In the genomic region with DNA sequence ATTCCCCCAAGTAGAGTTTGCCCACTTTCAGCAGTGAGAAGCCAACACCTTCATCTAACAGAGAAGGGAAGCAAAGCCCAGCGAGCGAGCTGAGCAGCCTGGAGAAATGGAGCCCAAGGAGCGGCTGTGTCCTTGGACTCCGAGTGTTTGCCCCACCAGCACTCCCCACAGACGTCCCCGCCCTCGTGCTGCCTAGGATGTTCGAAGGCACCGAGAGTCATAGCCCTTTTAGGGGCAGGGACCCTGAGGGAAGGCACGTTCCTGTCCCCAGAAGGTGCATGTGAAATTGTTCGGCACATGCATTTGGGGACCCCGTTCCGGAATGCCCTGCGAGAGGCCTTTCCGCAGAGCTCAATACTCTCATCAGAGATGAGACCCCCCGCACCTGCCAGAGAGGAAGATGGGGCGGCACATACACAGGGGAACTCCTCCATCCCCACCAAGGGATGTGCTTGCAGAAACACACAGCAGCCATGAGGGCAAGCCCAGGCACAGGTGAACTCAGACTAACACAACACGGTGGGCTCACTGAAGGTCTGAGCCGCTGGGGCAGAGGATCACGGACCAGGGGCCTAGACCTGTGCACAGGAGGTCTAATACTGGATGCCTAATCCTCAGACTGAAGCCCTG, we compare ENCODE assay signal across 23 cellular contexts.
"Had no signal": no experiment of that assay in that cellular context is flagged by ENCODE, and none has a peak within 500 bp of the region (broad histone marks: within the 10 kb centered on the region; RNA-seq: fewer than 3 reads in every experiment).

No MANE protein-coding gene starts in this region.

- H3K27me3 ChIP-seq: brain microvascular endothelial cell had no signal

- H3K9me3 Mint-ChIP-seq: activated CD4-positive, alpha-beta memory T cell treated with anti-CD3 and anti-CD28 coated beads, Interleukin-2, amount 10 ng/mL, durations not matched to agents 7 days and 5 days; activated CD4-positive, alpha-beta T cell treated with anti-CD3 and anti-CD28 coated beads, Interleukin-2, amount 10 ng/mL, durations not matched to agents 7 days and 5 days; activated naive CD4-positive, alpha-beta T cell treated with anti-CD3 and anti-CD28 coated beads, Interleukin-2, amount 10 ng/mL, durations not matched to agents 7 days and 5 days; activated naive CD4-positive, alpha-beta T cell treated with anti-CD3 and anti-CD28 coated beads, Interleukin-2, amount 50 U/mL, for 72 hours; activated naive CD8-positive, alpha-beta T cell treated with anti-CD3 and anti-CD28 coated beads, Interleukin-2, amount 10 ng/mL, durations not matched to agents 7 days and 5 days; activated T-cell treated with anti-CD3 and anti-CD28 coated beads, Interleukin-2, amount 50 U/mL, for 24 hours; activated T-cell treated with anti-CD3 and anti-CD28 coated beads, Interleukin-2, amount 50 U/mL, for 72 hours; WTC11 had no signal

- H3K27ac Mint-ChIP-seq: activated CD4-positive, alpha-beta memory T cell treated with anti-CD3 and anti-CD28 coated beads, Interleukin-2, amount 10 ng/mL, durations not matched to agents 7 days and 5 days; activated CD4-positive, alpha-beta T cell treated with anti-CD3 and anti-CD28 coated beads, Interleukin-2, amount 10 ng/mL, durations not matched to agents 7 days and 5 days; activated naive CD4-positive, alpha-beta T cell treated with anti-CD3 and anti-CD28 coated beads, Interleukin-2, amount 10 ng/mL, durations not matched to agents 7 days and 5 days; activated naive CD4-positive, alpha-beta T cell treated with anti-CD3 and anti-CD28 coated beads, Interleukin-2, amount 50 U/mL, for 72 hours; activated naive CD8-positive, alpha-beta T cell treated with anti-CD3 and anti-CD28 coated beads, Interleukin-2, amount 10 ng/mL, durations not matched to agents 7 days and 5 days; activated T-cell treated with anti-CD3 and anti-CD28 coated beads, Interleukin-2, amount 50 U/mL, for 24 hours; activated T-cell treated with anti-CD3 and anti-CD28 coated beads, Interleukin-2, amount 50 U/mL, for 72 hours had no signal

- ATAC-seq: activated naive CD4-positive, alpha-beta T cell treated with anti-CD3 and anti-CD28 coated beads, Interleukin-2, amount 50 U/mL, for 72 hours; activated T-cell treated with anti-CD3 and anti-CD28 coated beads, Interleukin-2, amount 50 U/mL, for 72 hours; SK-N-SH treated with all-trans-retinoic acid at 6 μM for 48 hours; WTC11 had no signal

- H3K27ac ChIP-seq: brain microvascular endothelial cell, epithelial cell of prostate had no signal

- H3K27me3 Mint-ChIP-seq: activated T-cell treated with anti-CD3 and anti-CD28 coated beads, Interleukin-2, amount 50 U/mL, for 24 hours had no signal

- H3K4me1 Mint-ChIP-seq: WTC11 had no signal

- H3K36me3 Mint-ChIP-seq: activated naive CD4-positive, alpha-beta T cell treated with anti-CD3 and anti-CD28 coated beads, Interleukin-2, amount 10 ng/mL, durations not matched to agents 7 days and 5 days; activated naive CD4-positive, alpha-beta T cell treated with anti-CD3 and anti-CD28 coated beads, Interleukin-2, amount 50 U/mL, for 72 hours had no signal

- H3K4me3 Mint-ChIP-seq: activated CD4-positive, alpha-beta memory T cell treated with anti-CD3 and anti-CD28 coated beads, Interleukin-2, amount 10 ng/mL, durations not matched to agents 7 days and 5 days; activated CD4-positive, alpha-beta T cell treated with anti-CD3 and anti-CD28 coated beads, Interleukin-2, amount 10 ng/mL, durations not matched to agents 7 days and 5 days; activated naive CD4-positive, alpha-beta T cell treated with anti-CD3 and anti-CD28 coated beads, Interleukin-2, amount 10 ng/mL, durations not matched to agents 7 days and 5 days; activated naive CD8-positive, alpha-beta T cell treated with anti-CD3 and anti-CD28 coated beads, Interleukin-2, amount 10 ng/mL, durations not matched to agents 7 days and 5 days; activated T-cell treated with anti-CD3 and anti-CD28 coated beads, Interleukin-2, amount 50 U/mL, for 24 hours; activated T-cell treated with anti-CD3 and anti-CD28 coated beads, Interleukin-2, amount 50 U/mL, for 72 hours; WTC11 had no signal

- DNase-seq: activated CD4-positive, alpha-beta memory T cell treated with anti-CD3 and anti-CD28 coated beads, Interleukin-2, amount 10 ng/mL, durations not matched to agents 7 days and 5 days; activated CD4-positive, alpha-beta T cell treated with anti-CD3 and anti-CD28 coated beads for 1 hour; activated CD4-positive, alpha-beta T cell treated with anti-CD3 and anti-CD28 coated beads for 4 hours; activated CD4-positive, alpha-beta T cell treated with anti-CD3 and anti-CD28 coated beads, Interleukin-2, amount 10 ng/mL, durations not matched to agents 7 days and 5 days; activated CD4-positive, alpha-beta T cell treated with anti-CD3 and anti-CD28 coated beads, Interleukin-2, amount 50 U/mL, for 4 hours; activated CD8-positive, alpha-beta memory T cell treated with anti-CD3 and anti-CD28 coated beads, Interleukin-2, amount 50 U/mL, for 48 hours; activated naive CD4-positive, alpha-beta T cell treated with anti-CD3 and anti-CD28 coated beads, Interleukin-2, amount 10 ng/mL, durations not matched to agents 7 days and 5 days; activated naive CD8-positive, alpha-beta T cell treated with anti-CD3 and anti-CD28 coated beads, Interleukin-2, amount 10 ng/mL, durations not matched to agents 7 days and 5 days; activated T-cell treated with anti-CD3 and anti-CD28 coated beads for 4 hours; activated T-cell treated with anti-CD3 and anti-CD28 coated beads, Interleukin-2, amount 50 U/mL, for 24 hours; activated T-cell treated with anti-CD3 and anti-CD28 coated beads, Interleukin-2, amount 50 U/mL, for 72 hours; brain microvascular endothelial cell; central memory CD4-positive, alpha-beta T cell; cortex of kidney; effector CD8-positive, alpha-beta T cell; foreskin fibroblast; head of caudate nucleus; T-helper 1 cell; T-helper 2 cell had no signal
